25 cellular contexts compared by ENCODE assay signal in genomic region chrX:22445880-22446279, GRCh38.
"Had no signal": no experiment of that assay in that cellular context is flagged by ENCODE, and none has a peak within 500 bp of the region (broad histone marks: within the 10 kb centered on the region; RNA-seq: fewer than 3 reads in every experiment).

No MANE protein-coding gene starts in this region.

- H3K4me3 ChIP-seq: ascending aorta, body of pancreas, PC-9 had no signal

- DNase-seq: activated CD4-positive, alpha-beta T cell treated with anti-CD3 and anti-CD28 coated beads for 1 hour; activated CD4-positive, alpha-beta T cell treated with anti-CD3 and anti-CD28 coated beads, Interleukin-2, amount 10 ng/mL, durations not matched to agents 24 days and 14 days; activated CD4-positive, alpha-beta T cell treated with anti-CD3 and anti-CD28 coated beads, Interleukin-2, amount 50 U/mL, for 48 hours; activated CD8-positive, alpha-beta memory T cell treated with anti-CD3 and anti-CD28 coated beads, Interleukin-2, amount 10 ng/mL, durations not matched to agents 7 days and 5 days; activated effector memory CD4-positive, alpha-beta T cell treated with Interleukin-2 at 50 U/mL for 16 hours; activated naive CD4-positive, alpha-beta T cell; activated naive CD8-positive, alpha-beta T cell treated with anti-CD3 and anti-CD28 coated beads, Interleukin-2, amount 50 U/mL, for 24 hours; activated T-cell treated with anti-CD3 and anti-CD28 coated beads, Interleukin-2, amount 50 U/mL, for 24 hours; amniotic stem cell; body of pancreas; cortex of kidney; NCI-H1048; NCI-H146; NCI-H187 treated with DMSO at 0.1 percent for 48 hours; NCI-H2081 treated with DMSO at 0.1 percent for 48 hours; NCI-H2171 treated with DMSO at 0.1 percent for 48 hours; NCI-H510A treated with DMSO at 0.1 percent for 48 hours; NCI-H69; PC-9; SHP77 treated with DMSO at 0.1 percent for 48 hours had no signal

- H3K36me3 ChIP-seq: ascending aorta had no signal

- H3K9me3 Mint-ChIP-seq: activated CD4-positive, alpha-beta T cell treated with anti-CD3 and anti-CD28 coated beads, Interleukin-2, amount 10 ng/mL, durations not matched to agents 24 days and 14 days; activated naive CD4-positive, alpha-beta T cell treated with anti-CD3 and anti-CD28 coated beads, Interleukin-2, amount 50 U/mL, for 72 hours; activated T-cell treated with anti-CD3 and anti-CD28 coated beads, Interleukin-2, amount 50 U/mL, for 24 hours; activated T-helper 1 cell treated with anti-CD3 and anti-CD28 coated beads, Interleukin-12 subunit alpha, Interleukin-12 subunit beta, Interleukin-2, Interleukin-4 antibody, amounts not matched to agents 30 ng/mL and 10 ng/mL and 1 ng/mL, durations not matched to agents 14 hours and 24 hours and 36 hours; central memory CD8-positive, alpha-beta T cell; T-helper 1 cell treated with Interleukin-12 subunit alpha and Interleukin-12 subunit beta and Interleukin-4 antibody, amounts not matched to agents 30 μg/mL and 1 μg/mL, for 36 hours had no signal

- H3K27me3 Mint-ChIP-seq: activated CD4-positive, alpha-beta T cell treated with anti-CD3 and anti-CD28 coated beads, Interleukin-2, amount 10 ng/mL, durations not matched to agents 24 days and 14 days; activated CD8-positive, alpha-beta memory T cell treated with anti-CD3 and anti-CD28 coated beads, Interleukin-2, amount 10 ng/mL, durations not matched to agents 7 days and 5 days; activated naive CD8-positive, alpha-beta T cell treated with anti-CD3 and anti-CD28 coated beads, Interleukin-2, amount 50 U/mL, for 24 hours; central memory CD8-positive, alpha-beta T cell had no signal

- H3K9me3 ChIP-seq: body of pancreas had no signal

- H3K4me1 ChIP-seq: ascending aorta, body of pancreas had no signal

- H3K27ac Mint-ChIP-seq: activated CD4-positive, alpha-beta T cell treated with anti-CD3 and anti-CD28 coated beads, Interleukin-2, amount 10 ng/mL, durations not matched to agents 24 days and 14 days; activated CD8-positive, alpha-beta memory T cell treated with anti-CD3 and anti-CD28 coated beads, Interleukin-2, amount 10 ng/mL, durations not matched to agents 7 days and 5 days; activated naive CD4-positive, alpha-beta T cell treated with anti-CD3 and anti-CD28 coated beads, Interleukin-2, amount 50 U/mL, for 72 hours; activated naive CD8-positive, alpha-beta T cell treated with anti-CD3 and anti-CD28 coated beads, Interleukin-2, amount 50 U/mL, for 24 hours; activated T-cell treated with anti-CD3 and anti-CD28 coated beads, Interleukin-2, amount 50 U/mL, for 24 hours; activated T-helper 1 cell treated with anti-CD3 and anti-CD28 coated beads, Interleukin-12 subunit alpha, Interleukin-12 subunit beta, Interleukin-2, Interleukin-4 antibody, amounts not matched to agents 30 ng/mL and 10 ng/mL and 1 ng/mL, durations not matched to agents 14 hours and 24 hours and 36 hours; T-helper 1 cell treated with Interleukin-12 subunit alpha and Interleukin-12 subunit beta and Interleukin-4 antibody, amounts not matched to agents 30 μg/mL and 1 μg/mL, for 36 hours had no signal

- H3K4me1 Mint-ChIP-seq: activated CD4-positive, alpha-beta T cell treated with anti-CD3 and anti-CD28 coated beads, Interleukin-2, amount 10 ng/mL, durations not matched to agents 24 days and 14 days; activated CD8-positive, alpha-beta memory T cell treated with anti-CD3 and anti-CD28 coated beads, Interleukin-2, amount 10 ng/mL, durations not matched to agents 7 days and 5 days; activated naive CD8-positive, alpha-beta T cell treated with anti-CD3 and anti-CD28 coated beads, Interleukin-2, amount 50 U/mL, for 24 hours; central memory CD8-positive, alpha-beta T cell had no signal

- ATAC-seq: activated CD8-positive, alpha-beta memory T cell treated with anti-CD3 and anti-CD28 coated beads, Interleukin-2, amount 10 ng/mL, durations not matched to agents 7 days and 5 days; activated naive CD4-positive, alpha-beta T cell treated with anti-CD3 and anti-CD28 coated beads, Interleukin-2, amount 50 U/mL, for 72 hours; activated naive CD8-positive, alpha-beta T cell treated with anti-CD3 and anti-CD28 coated beads, Interleukin-2, amount 50 U/mL, for 24 hours; body of pancreas had no signal

- H3K27me3 ChIP-seq: ascending aorta, body of pancreas had no signal

- H3K36me3 Mint-ChIP-seq: activated CD8-positive, alpha-beta memory T cell treated with anti-CD3 and anti-CD28 coated beads, Interleukin-2, amount 10 ng/mL, durations not matched to agents 7 days and 5 days; activated naive CD4-positive, alpha-beta T cell treated with anti-CD3 and anti-CD28 coated beads, Interleukin-2, amount 50 U/mL, for 72 hours had no signal

- H3K4me3 Mint-ChIP-seq: activated CD4-positive, alpha-beta T cell treated with anti-CD3 and anti-CD28 coated beads, Interleukin-2, amount 10 ng/mL, durations not matched to agents 24 days and 14 days; activated CD8-positive, alpha-beta memory T cell treated with anti-CD3 and anti-CD28 coated beads, Interleukin-2, amount 10 ng/mL, durations not matched to agents 7 days and 5 days; activated naive CD8-positive, alpha-beta T cell treated with anti-CD3 and anti-CD28 coated beads, Interleukin-2, amount 50 U/mL, for 24 hours; activated T-cell treated with anti-CD3 and anti-CD28 coated beads, Interleukin-2, amount 50 U/mL, for 24 hours; activated T-helper 1 cell treated with anti-CD3 and anti-CD28 coated beads, Interleukin-12 subunit alpha, Interleukin-12 subunit beta, Interleukin-2, Interleukin-4 antibody, amounts not matched to agents 30 ng/mL and 10 ng/mL and 1 ng/mL, durations not matched to agents 14 hours and 24 hours and 36 hours; central memory CD8-positive, alpha-beta T cell; T-helper 1 cell treated with Interleukin-12 subunit alpha and Interleukin-12 subunit beta and Interleukin-4 antibody, amounts not matched to agents 30 μg/mL and 1 μg/mL, for 36 hours had no signal
